8 cellular contexts compared by ENCODE assay signal in genomic region chr20:4150095-4150492, GRCh38. TPM values are rescaled to one million over a fixed set of nuclear protein-coding genes. Genes with fewer than 3 reads are reported as not detected.
DNase-seq lines count a peak whose midpoint lies in the region; ATAC-seq and TF ChIP-seq lines count a peak whose summit lies in the region.

No MANE protein-coding gene starts in this region.

- H3K36me3 ChIP-seq in SJSA1 (peaks cover 12% of the 10 kb centered on the region), trophoblast cell (ENCODE audit: control insufficient read depth in 1 of 2, insufficient read depth in 2 of 2, low read length in 2 of 2) (no peaks in the 10 kb centered on the region)

- no peak overlapping the region for H2AK5ac ChIP-seq in trophoblast cell (ENCODE audit: low read length)

- H3K79me2 ChIP-seq in trophoblast cell (ENCODE audit: control insufficient read depth, insufficient read depth, low read length, poor library complexity): no peaks in the 10 kb centered on the region

- H4K12ac ChIP-seq in trophoblast cell (ENCODE audit: low read depth, low read length): no peak overlapping the region

- H3K14ac ChIP-seq in trophoblast cell (ENCODE audit: low read length): no peak overlapping the region

- H3K4me3 ChIP-seq in SJSA1: peak overlapping the region; percentile 90
- H3K4me3 ChIP-seq in fibroblast of mammary gland (ENCODE audit: control insufficient read depth, low read depth, low read length): peak overlapping the region; percentile 53
- no peak overlapping the region for H3K4me3 ChIP-seq in trophoblast cell (ENCODE audit: low read depth, low read length)

- H3K4me1 ChIP-seq in SJSA1 (replicated peaks) (peaks cover 17% of the 10 kb centered on the region), trophoblast cell (ENCODE audit: control insufficient read depth in 1 of 2, insufficient read depth in 2 of 2, low read length in 2 of 2) (peaks cover 4 to 9% of the 10 kb centered on the region in 2 experiments)

- no peak overlapping the region for H3K9ac ChIP-seq in trophoblast cell (ENCODE audit: low read length)

- no peak overlapping the region for H3K23ac ChIP-seq in trophoblast cell (ENCODE audit: low read length)

- no peak for TF ChIP-seq CTCF in fibroblast of mammary gland (conservative IDR thresholded peaks at IDR 0.05; ENCODE audit: control insufficient read depth, insufficient read depth, low read depth, low read length)

- no peaks in the 10 kb centered on the region for H3K9me3 ChIP-seq in SJSA1 (replicated peaks)
- no peaks in the 10 kb centered on the region for H3K9me3 ChIP-seq in trophoblast cell (ENCODE audit: insufficient read depth, low read depth, low read length)

- no peak overlapping the region for H3K27ac ChIP-seq in SJSA1
- H3K27ac ChIP-seq in trophoblast cell (ENCODE audit: low read depth, low read length): no peak overlapping the region

- WGBS in trophoblast cell (ENCODE audit: extremely low coverage, insufficient coverage, insufficient read length): no CpG with 5 or more reads among the region's 7 CpGs

- in situ Hi-C loops in Caki2 (cut with HindIII; ENCODE audit: low pct_unique_long_range_greater_than_20kb, low sequenced_read_pairs): no loop called here

- no peak overlapping the region for H3K18ac ChIP-seq in trophoblast cell (ENCODE audit: low read length)

- H2AFZ ChIP-seq in trophoblast cell (ENCODE audit: insufficient read depth, low read length, poor library complexity): no peak overlapping the region

- H3K79me1 ChIP-seq in trophoblast cell (ENCODE audit: low read length): peaks cover 2% of the 10 kb centered on the region

- no peak overlapping the region for H4K8ac ChIP-seq in trophoblast cell (ENCODE audit: low read depth, low read length)

- DNase-seq in Caki2 (ENCODE audit: low read depth) (peak; percentile 55), SJSA1 (ENCODE audit: low read depth in 1 of 2, low spot score in 2 of 2) (no peak), fibroblast of mammary gland (ENCODE audit: low read depth) (peak; percentile 54), trophoblast cell (no peak), NOMO-1 treated with dmso at 0.1 percent for 144 hours (lab: John Stamatoyannopoulos, UW; ENCODE audit: unreplicated experiment) (no peak), globus pallidus (ENCODE audit: low spot score) (no peak), NCI-H1105 treated with DMSO at 0.1 percent for 48 hours (lab: John Stamatoyannopoulos, UW) (no peak)

- ATAC-seq in GM18873 (IDR thresholded peaks at IDR 0.05; ENCODE audit: low FRiP score, unreplicated experiment): no peak

- no peak overlapping the region for H3K4ac ChIP-seq in trophoblast cell (ENCODE audit: low read depth, low read length)

- H2BK120ac ChIP-seq in trophoblast cell (ENCODE audit: insufficient read depth, low read length, poor library complexity): no peak overlapping the region

- H2BK12ac ChIP-seq in trophoblast cell (ENCODE audit: low read length): no peak overlapping the region

- H4K91ac ChIP-seq in trophoblast cell (ENCODE audit: low read depth, low read length): no peak overlapping the region

- H3K27me3 ChIP-seq in SJSA1 (replicated peaks) (no peaks in the 10 kb centered on the region), trophoblast cell (ENCODE audit: insufficient read depth, low read length) (peaks cover 10% of the 10 kb centered on the region)

- no peak overlapping the region for H2BK5ac ChIP-seq in trophoblast cell (ENCODE audit: low read depth, low read length, poor library complexity)

- peak overlapping the region; percentile 61 for H3K4me2 ChIP-seq in trophoblast cell (ENCODE audit: low read length)

RNA-seq across cellular contexts. Expression of gene SMOX, which starts 1.5 kb away (rescaled TPM):
- total RNA-seq in Caki2 (2014; rRNA removed; shearing (Covaris generic); ENCODE audit: low replicate concordance): 39.6 and 48.7 TPM in 2 replicates
- 8.1 and 10.3 TPM in 2 replicates for total RNA-seq in SJSA1 (2014; rRNA removed; shearing (Covaris generic))
- 33.1 and 36.6 TPM in 2 replicates for polyA plus RNA-seq in trophoblast cell (2013)

Comparison
In these comparisons a context has a peak if more than half of its experiments do, and no peak if none do; other contexts are left out.
1. DNase-seq: peak in Caki2 (single experiment) and fibroblast of mammary gland (single experiment); none in SJSA1 (0 of 2), trophoblast cell (0 of 2), NOMO-1 treated with dmso at 0.1 percent for 144 hours (single experiment), globus pallidus (single experiment) and NCI-H1105 treated with DMSO at 0.1 percent for 48 hours (single experiment).